In genomic region chr2:120878970-120879369, GRCh38 we compare ENCODE assay signal across 24 cellular contexts.
A peak's percentile ranks its signal among the peaks of the same experiment; 100 is the strongest.
DNase-seq lines count a peak whose midpoint lies in the region; ATAC-seq and TF ChIP-seq lines count a peak whose summit lies in the region.
"Had no signal": no experiment of that assay in that cellular context is flagged by ENCODE, and none has a peak within 500 bp of the region (broad histone marks: within the 10 kb centered on the region; RNA-seq: fewer than 3 reads in every experiment).

No MANE protein-coding gene starts in this region.

- no peak overlapping the region for H4K91ac ChIP-seq in H9 (ENCODE audit: insufficient read length, low read depth, low read length)

- no peaks in the 10 kb centered on the region for H3K9me3 Mint-ChIP-seq in H9
- H3K9me3 Mint-ChIP-seq in stimulated activated naive B cell treated with anti-CD40 and anti-IgM and Interleukin-4, amounts not matched to agents 10 μg/mL and 1 μg/mL and 100 μg/mL, for 72 hours: peaks cover 0 to 2% of the 10 kb centered on the region in 2 donors

- H3K27me3 Mint-ChIP-seq in H9 (ENCODE audit: low read depth): no peaks in the 10 kb centered on the region; the same call in 1 of the 2 replicates
- H3K27me3 Mint-ChIP-seq in stimulated activated naive B cell treated with anti-CD40 and anti-IgM and Interleukin-4, amounts not matched to agents 10 μg/mL and 1 μg/mL and 100 μg/mL, for 72 hours: no peaks in the 10 kb centered on the region

- DNase-seq in A673 (ENCODE audit: low spot score) (peak; percentile 10), H9 (no peak), WERI-Rb-1 (no peak), SIG-M5 (lab: John Stamatoyannopoulos, UW) (no peak), DMS53 treated with DMSO at 0.1 percent for 48 hours (lab: John Stamatoyannopoulos, UW; ENCODE audit: unreplicated experiment) (no peak), COLO829 (ENCODE audit: low spot score) (no peak)
- no peak for DNase-seq in stimulated activated naive B cell treated with anti-CD40 and anti-IgM and Interleukin-4, amounts not matched to agents 10 μg/mL and 1 μg/mL and 100 μg/mL, for 72 hours
- DNase-seq: activated CD4-positive, alpha-beta T cell treated with anti-CD3 and anti-CD28 coated beads, Interleukin-2, amount 50 U/mL, for 4 hours; activated gamma-delta T cell; dermis blood vessel endothelial cell; DMS153; foreskin keratinocyte; KG1; mammary epithelial cell; MV-4-11; NCI-H2081 treated with DMSO at 0.1 percent for 48 hours; NCI-H774; T-helper 2 cell had no signal

- H3K4me1 ChIP-seq in A673 (ENCODE audit: insufficient read depth, low read length, poor library complexity, severe bottlenecking) (peaks cover 10% of the 10 kb centered on the region), H9 (ENCODE audit: insufficient read depth, low read length) (no peaks in the 10 kb centered on the region; the same call in 1 of the 2 replicates), mesodermal cell (ENCODE audit: control insufficient read depth, insufficient read depth, low read length, poor library complexity, severe bottlenecking) (peaks cover 22% of the 10 kb centered on the region)
- H3K4me1 ChIP-seq: foreskin keratinocyte, parathyroid adenoma had no signal

- no peak overlapping the region for H2BK12ac ChIP-seq in H9 (ENCODE audit: insufficient read length, low read depth, low read length)

- no peak overlapping the region for H4K5ac ChIP-seq in H9 (ENCODE audit: insufficient read length, low read depth, low read length)

- no peaks in the 10 kb centered on the region; a peak in 1 of 7 replicates for H3K36me3 Mint-ChIP-seq in H9 (ENCODE audit: insufficient read depth in 1 of 3, low read depth in 3 of 3)
- no peaks in the 10 kb centered on the region for H3K36me3 Mint-ChIP-seq in stimulated activated naive B cell treated with anti-CD40 and anti-IgM and Interleukin-4, amounts not matched to agents 10 μg/mL and 1 μg/mL and 100 μg/mL, for 72 hours
- H3K36me3 Mint-ChIP-seq: CD14-positive monocyte had no signal

- POLR2A ChIA-PET in A673 (lab: Charles Lee; ENCODE audit: low non-redundant PET): no interaction called here

- H3K27ac Mint-ChIP-seq in H9: peak overlapping the region in 2 of 3 experiments; percentile 29 to 32; a peak in 5 of 7 replicates
- no peak overlapping the region for H3K27ac Mint-ChIP-seq in stimulated activated naive B cell treated with anti-CD40 and anti-IgM and Interleukin-4, amounts not matched to agents 10 μg/mL and 1 μg/mL and 100 μg/mL, for 72 hours
- H3K27ac Mint-ChIP-seq: CD14-positive monocyte had no signal

- no peaks in the 10 kb centered on the region for H3K23me2 ChIP-seq in H9 (ENCODE audit: insufficient read length, low read depth, low read length, poor library complexity, severe bottlenecking)

- no peak overlapping the region for H3K4me3 Mint-ChIP-seq in H9
- no peak overlapping the region for H3K4me3 Mint-ChIP-seq in stimulated activated naive B cell treated with anti-CD40 and anti-IgM and Interleukin-4, amounts not matched to agents 10 μg/mL and 1 μg/mL and 100 μg/mL, for 72 hours

- H3K18ac ChIP-seq in H9 (ENCODE audit: insufficient read length, low read depth, low read length): no peak overlapping the region

- H3K4me3 ChIP-seq in A673 (ENCODE audit: low read depth, low read length, poor library complexity, severe bottlenecking) (no peak overlapping the region), WERI-Rb-1 (ENCODE audit: low read depth, low read length) (no peak overlapping the region), mesodermal cell (ENCODE audit: extremely low read depth, insufficient read depth, low read length, poor library complexity, severe bottlenecking) (no peak overlapping the region)
- H3K4me3 ChIP-seq: SJCRH30, suprapubic skin had no signal

- no peak overlapping the region for H3K9ac ChIP-seq in H9 (ENCODE audit: extremely low read depth, insufficient read length, low read length)
- H3K9ac ChIP-seq: parathyroid adenoma had no signal

- BruUV-seq in A673 (replicated peaks; lab: Mats Ljungman, UMichigan): no TSS peak

- no peak overlapping the region for H2BK15ac ChIP-seq in H9 (ENCODE audit: low read depth, low read length)

- no peak overlapping the region; the same call in 1 of the 2 replicates for H3K14ac ChIP-seq in H9 (ENCODE audit: insufficient read depth, low read length)

- no peak overlapping the region for H3K4me2 ChIP-seq in H9 (ENCODE audit: insufficient read depth, insufficient read length, low read length)

- H3K27ac ChIP-seq in A673 (ENCODE audit: low read depth, low read length, poor library complexity, severe bottlenecking): no peak overlapping the region
- no peak overlapping the region for H3K27ac ChIP-seq in H9 (ENCODE audit: insufficient read length, low read depth, low read length)
- peak overlapping the region; percentile 66; the same call in 1 of the 2 replicates for H3K27ac ChIP-seq in WERI-Rb-1
- H3K27ac ChIP-seq in mesodermal cell (ENCODE audit: low read depth, low read length, severe bottlenecking): peak overlapping the region; percentile 16
- H3K27ac ChIP-seq: foreskin keratinocyte, parathyroid adenoma, suprapubic skin, VCaP had no signal

- no peaks in the 10 kb centered on the region for H4K20me1 ChIP-seq in H9 (ENCODE audit: control insufficient read depth, insufficient read depth, insufficient read length)

- H3K9me3 ChIP-seq in A673 (ENCODE audit: low read depth, low read length, poor library complexity, severe bottlenecking) (no peaks in the 10 kb centered on the region), H9 (ENCODE audit: control insufficient read depth, low read depth, low read length) (no peaks in the 10 kb centered on the region), WERI-Rb-1 (ENCODE audit: severe bottlenecking) (no peaks in the 10 kb centered on the region), mesodermal cell (ENCODE audit: control insufficient read depth, low read length) (no peaks in the 10 kb centered on the region)
- H3K9me3 ChIP-seq: SJCRH30, suprapubic skin had no signal

- ATAC-seq in stimulated activated naive B cell treated with anti-CD40 and anti-IgM and Interleukin-4, amounts not matched to agents 10 μg/mL and 1 μg/mL and 100 μg/mL, for 72 hours (replicated peaks): no peak
- ATAC-seq: foreskin keratinocyte had no signal

- no peaks in the 10 kb centered on the region for H3K79me1 ChIP-seq in H9 (ENCODE audit: insufficient read depth, low read depth, low read length, poor library complexity, severe bottlenecking)

- no peak overlapping the region for H2BK120ac ChIP-seq in H9 (ENCODE audit: low read depth, low read length, poor library complexity, severe bottlenecking)

- no peak overlapping the region for H2AK5ac ChIP-seq in H9 (ENCODE audit: insufficient read length, low read length)

- no CpG with 5 or more reads among the region's 7 CpGs for WGBS in H9 (ENCODE audit: extremely low coverage, insufficient read length, low lambda C conversion rate)
- 92 to 97% methylated on average over 7 of the region's 7 CpGs for WGBS in mesodermal cell (ENCODE audit: insufficient coverage in 2 of 2), 2 experiments

- H3K4me1 Mint-ChIP-seq in H9: peaks cover 47 to 66% of the 10 kb centered on the region in 2 experiments
- H3K4me1 Mint-ChIP-seq in stimulated activated naive B cell treated with anti-CD40 and anti-IgM and Interleukin-4, amounts not matched to agents 10 μg/mL and 1 μg/mL and 100 μg/mL, for 72 hours: no peaks in the 10 kb centered on the region
- H3K4me1 Mint-ChIP-seq: CD14-positive monocyte had no signal

- H3K56ac ChIP-seq in H9 (ENCODE audit: insufficient read length, low read depth, low read length): no peak overlapping the region

- no peaks in the 10 kb centered on the region for H3K36me3 ChIP-seq in A673 (ENCODE audit: insufficient read depth, low read length, poor library complexity, severe bottlenecking)
- no peaks in the 10 kb centered on the region for H3K36me3 ChIP-seq in WERI-Rb-1
- H3K36me3 ChIP-seq in mesodermal cell (ENCODE audit: control insufficient read depth, insufficient read depth, low read length): peaks cover 7% of the 10 kb centered on the region
- H3K36me3 ChIP-seq: SJCRH30, suprapubic skin had no signal

- H2AFZ ChIP-seq in H9 (ENCODE audit: low read length): no peak overlapping the region

- H2BK20ac ChIP-seq in H9 (ENCODE audit: low read depth, low read length, poor library complexity, severe bottlenecking): no peak overlapping the region

- H3T11ph ChIP-seq in H9 (ENCODE audit: low read length): no peak overlapping the region

- intact Hi-C loops in A673 (cut with micrococcal nuclease; ENCODE audit: unreplicated experiment): no loop called here

- no peaks in the 10 kb centered on the region; the same call in 1 of the 2 replicates for H3K79me2 ChIP-seq in H9 (ENCODE audit: insufficient read depth, low read length)
- H3K79me2 ChIP-seq: parathyroid adenoma had no signal

- no peak overlapping the region for H4K8ac ChIP-seq in H9 (replicated peaks; ENCODE audit: insufficient read length, low read depth, low read length)

- no peak overlapping the region for H3K4ac ChIP-seq in H9 (ENCODE audit: low read depth, low read length)

- TF ChIP-seq CTCF in A673 (conservative IDR thresholded peaks at IDR 0.05; ENCODE audit: low read depth, low read length) (no peak), H9 (conservative IDR thresholded peaks at IDR 0.05) (no peak), WERI-Rb-1 (IDR thresholded peaks at IDR 0.05; ENCODE audit: low read depth, low read length) (no peak)

- CTCF ChIA-PET in A673 (lab: Charles Lee): no interaction called here

- no peak overlapping the region for H3K23ac ChIP-seq in H9 (ENCODE audit: insufficient read length, low read depth, low read length)

- H2BK5ac ChIP-seq in H9 (ENCODE audit: insufficient read length, low read length): no peak overlapping the region

- no peaks in the 10 kb centered on the region for H3K27me3 ChIP-seq in A673 (replicated peaks; ENCODE audit: insufficient read depth, low read depth, low read length, poor library complexity)
- H3K27me3 ChIP-seq in H9 (ENCODE audit: insufficient read depth, low read length): no peaks in the 10 kb centered on the region
- no peaks in the 10 kb centered on the region for H3K27me3 ChIP-seq in WERI-Rb-1 (ENCODE audit: insufficient read depth, low read depth, severe bottlenecking)
- H3K27me3 ChIP-seq: SJCRH30, suprapubic skin had no signal

Comparison
In these comparisons a context has a peak if more than half of its experiments do, and no peak if none do; other contexts are left out.
1. H3K27ac ChIP-seq: peak in WERI-Rb-1 (single experiment) and mesodermal cell (single experiment); none in A673 (single experiment) and H9 (single experiment).